In genomic region chr13:106373304-106373988, GRCh38 we compare ENCODE assay signal across 9 cellular contexts.
DNase-seq lines count a peak whose midpoint lies in the region; ATAC-seq and TF ChIP-seq lines count a peak whose summit lies in the region.
"Had no signal": no experiment of that assay in that cellular context is flagged by ENCODE, and none has a peak within 500 bp of the region (broad histone marks: within the 10 kb centered on the region; RNA-seq: fewer than 3 reads in every experiment).

No MANE protein-coding gene starts in this region.

- peak overlapping the region; percentile 47 for H2AFZ ChIP-seq in mammary epithelial cell (ENCODE audit: low read depth, low read length)

- H3K4me3 ChIP-seq in mammary epithelial cell (replicated peaks in 1 of 3; ENCODE audit: insufficient read depth in 1 of 3, low read depth in 2 of 3, low read length in 3 of 3) (no peak overlapping the region), SJSA1 (no peak overlapping the region), upper lobe of right lung (no peak overlapping the region)
- H3K4me3 ChIP-seq: adrenal gland had no signal

- H4K20me1 ChIP-seq in mammary epithelial cell (ENCODE audit: insufficient read depth, low read length), result no peaks in the 10 kb centered on the region

- no peaks in the 10 kb centered on the region for H3K79me2 ChIP-seq in mammary epithelial cell (ENCODE audit: insufficient read depth, low read length)

- H3K36me3 ChIP-seq in mammary epithelial cell (ENCODE audit: insufficient read depth, low read length) (no peaks in the 10 kb centered on the region), SJSA1 (no peaks in the 10 kb centered on the region), upper lobe of right lung (no peaks in the 10 kb centered on the region)
- H3K36me3 ChIP-seq: adrenal gland had no signal

- CTCF ChIA-PET in mammary epithelial cell (lab: Charles Lee; ENCODE audit: low non-redundant PET) (interaction anchor here (0.6 kb wide), 1 partner anchor 18 kb away, joined by 4 read pairs; no protein-coding TSS in a partner anchor), MCF 10A (lab: Yijun Ruan, JAX) (no interaction called here)

- H3K4me1 Mint-ChIP-seq in MCF 10A (ENCODE audit: insufficient read depth, unreplicated experiment), result peaks cover 41% of the 10 kb centered on the region

- intact Hi-C loops in mammary epithelial cell (cut with micrococcal nuclease) (no loop called here), MCF 10A (cut with micrococcal nuclease) (no loop called here), upper lobe of right lung (cut with DNase I) (no loop called here), posterior cingulate gyrus (cut with DNase I) (no loop called here)

- no peaks in the 10 kb centered on the region for H3K9me3 Mint-ChIP-seq in MCF 10A (ENCODE audit: unreplicated experiment)

- H3K9me3 ChIP-seq in mammary epithelial cell (replicated peaks; ENCODE audit: insufficient read depth, low read length), result peaks cover 3% of the 10 kb centered on the region
- no peaks in the 10 kb centered on the region for H3K9me3 ChIP-seq in SJSA1 (replicated peaks)
- no peaks in the 10 kb centered on the region for H3K9me3 ChIP-seq in upper lobe of right lung
- H3K9me3 ChIP-seq: adrenal gland had no signal

- H3K4me1 ChIP-seq in mammary epithelial cell (ENCODE audit: insufficient read depth, low read length) (peaks cover 27% of the 10 kb centered on the region), SJSA1 (replicated peaks) (peaks cover 61% of the 10 kb centered on the region), upper lobe of right lung (peaks cover 8% of the 10 kb centered on the region)

- H3K27ac ChIP-seq in mammary epithelial cell (ENCODE audit: insufficient read depth, low read depth, low read length) (no peak overlapping the region), SJSA1 (peak overlapping the region; percentile 67), upper lobe of right lung (peak overlapping the region; percentile 19)

- H3K4me3 Mint-ChIP-seq in MCF 10A (ENCODE audit: unreplicated experiment), result no peak overlapping the region

- in situ Hi-C loops in mammary epithelial cell (cut with MboI; ENCODE audit: low sequenced_read_pairs in 2 of 2), result no loop called here

- no peak overlapping the region for H3K4me2 ChIP-seq in mammary epithelial cell (ENCODE audit: insufficient read depth, low read depth, low read length)

- no peak overlapping the region for H3K27ac Mint-ChIP-seq in MCF 10A (ENCODE audit: low read depth, unreplicated experiment)

- dilution Hi-C loops in mammary epithelial cell (cut with HindIII; ENCODE audit: low sequenced_read_pairs), result no loop called here

- DNase-seq in mammary epithelial cell (no peak), MCF 10A (ENCODE audit: unreplicated experiment) (no peak), SJSA1 (ENCODE audit: low read depth in 1 of 2, low spot score in 2 of 2) (no peak), upper lobe of right lung (no peak), posterior cingulate gyrus (no peak), NCI-H446 (lab: John Stamatoyannopoulos, UW) (no peak), hepatic stellate cell (ENCODE audit: low spot score) (no peak)

- ATAC-seq in HG03139 (IDR thresholded peaks at IDR 0.05; ENCODE audit: unreplicated experiment) (peak; percentile 74), upper lobe of right lung (peak; percentile 24)

- POLR2A ChIA-PET in MCF 10A (lab: Yijun Ruan, JAX), result interaction anchor here (0.7 kb wide), 1 partner anchor 11 kb away, joined by 3 read pairs; no protein-coding TSS in a partner anchor

- no peaks in the 10 kb centered on the region for H3K27me3 Mint-ChIP-seq in MCF 10A (ENCODE audit: insufficient read depth, unreplicated experiment)

- WGBS in mammary epithelial cell (ENCODE audit: low coverage, missing lambda C conversion rate), result 75% methylated on average over 7 of the region's 7 CpGs

- H3K9ac ChIP-seq in mammary epithelial cell (ENCODE audit: insufficient read depth, low read length), result no peak overlapping the region

- no peak for TF ChIP-seq CTCF in mammary epithelial cell (conservative IDR thresholded peaks at IDR 0.05 in 1 of 2, IDR thresholded peaks at IDR 0.05 in 1 of 2; ENCODE audit: extremely low read depth in 1 of 2, insufficient read depth in 1 of 2, low read depth in 1 of 2, low read length in 2 of 2)
- no peak for TF ChIP-seq CTCF in MCF 10A (IDR thresholded peaks at IDR 0.05; ENCODE audit: unreplicated experiment)
- no peak for TF ChIP-seq CTCF in upper lobe of right lung (IDR thresholded peaks at IDR 0.05)

- no peaks in the 10 kb centered on the region for H3K36me3 Mint-ChIP-seq in MCF 10A (ENCODE audit: insufficient read depth, unreplicated experiment)

- H3K27me3 ChIP-seq in mammary epithelial cell (ENCODE audit: insufficient read depth, low read length), result no peaks in the 10 kb centered on the region
- no peaks in the 10 kb centered on the region for H3K27me3 ChIP-seq in SJSA1 (replicated peaks)
- no peaks in the 10 kb centered on the region for H3K27me3 ChIP-seq in upper lobe of right lung
- H3K27me3 ChIP-seq: adrenal gland had no signal

- no TSS peak for BruUV-seq in mammary epithelial cell (replicated peaks; lab: Mats Ljungman, UMichigan)
- BruUV-seq in MCF 10A (replicated peaks; lab: Mats Ljungman, UMichigan), result no TSS peak
